ENCODE assay signal across 1 cellular context in the genomic region with DNA sequence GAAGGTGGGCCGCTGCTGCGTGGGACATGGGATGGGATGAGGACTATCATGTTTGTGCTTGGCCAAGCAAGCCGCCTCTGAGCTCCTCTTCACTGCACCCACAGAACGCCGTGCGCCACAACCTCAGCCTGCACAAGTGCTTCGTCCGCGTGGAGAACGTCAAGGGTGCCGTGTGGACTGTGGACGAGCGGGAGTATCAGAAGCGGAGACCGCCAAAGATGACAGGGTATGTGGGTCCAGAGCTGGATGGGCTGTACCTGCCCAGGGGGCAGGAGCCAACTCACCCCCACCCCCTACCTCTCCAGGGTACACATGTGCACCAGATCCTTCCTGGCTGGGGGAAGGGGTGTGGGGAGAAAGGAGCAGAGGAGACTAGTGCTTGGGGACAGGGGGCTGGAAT.
TF ChIP-seq lines count a peak whose summit lies in the region.

No MANE protein-coding gene starts in this region.

TF ChIP-seq in K562, 482 proteins besides CTCF, POLR2A, EP300 and RAD21:
- peak; percentile 51 for TF ChIP-seq RBM22 (IDR thresholded peaks at IDR 0.05; ENCODE audit: low read depth, low read length, poor library complexity, severe bottlenecking)
- TF ChIP-seq, protein P1, sequence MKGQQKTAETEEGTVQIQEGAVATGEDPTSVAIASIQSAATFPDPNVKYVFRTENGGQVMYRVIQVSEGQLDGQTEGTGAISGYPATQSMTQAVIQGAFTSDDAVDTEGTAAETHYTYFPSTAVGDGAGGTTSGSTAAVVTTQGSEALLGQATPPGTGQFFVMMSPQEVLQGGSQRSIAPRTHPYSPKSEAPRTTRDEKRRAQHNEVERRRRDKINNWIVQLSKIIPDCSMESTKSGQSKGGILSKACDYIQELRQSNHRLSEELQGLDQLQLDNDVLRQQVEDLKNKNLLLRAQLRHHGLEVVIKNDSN (CRISPR knock-in tag; IDR thresholded peaks at IDR 0.05): peak; percentile 13; the same call in 1 of the 2 replicates
- no peak for TF ChIP-seq SNRNP70 (optimal IDR thresholded peaks at IDR 0.05; ENCODE audit: low read depth, low read length)
- TF ChIP-seq POLR2G (IDR thresholded peaks at IDR 0.05; ENCODE audit: low read depth, low read length): peak; percentile 58; the same call in 1 of the 2 replicates
